ENCODE assay signal across 8 cellular contexts in genomic region chr22:37051629-37052385, GRCh38. TPM values are rescaled to one million over a fixed set of nuclear protein-coding genes. Genes with fewer than 3 reads are reported as not detected.
DNase-seq lines count a peak whose midpoint lies in the region; ATAC-seq and TF ChIP-seq lines count a peak whose summit lies in the region.

Gene KCTD17, plus strand, starts transcription at chr22:37051742. Its CDS starts 19 bp downstream, at chr22:37051761.

- H2AFZ ChIP-seq in SU-DHL-6 (ENCODE audit: low read depth, low read length, severe bottlenecking) = peak within 1 kb of the TSS; percentile 90
- peak within 1 kb of the TSS; percentile 75 for H2AFZ ChIP-seq in parathyroid adenoma

- H3K27me3 ChIP-seq in SU-DHL-6 (ENCODE audit: low read length) (no peaks in the 10 kb centered on the region), parathyroid adenoma (ENCODE audit: control insufficient read depth, insufficient read depth, low read length) (no peaks in the 10 kb centered on the region), thyroid gland (no peaks in the 10 kb centered on the region)

- no peaks in the 10 kb centered on the region for H3K9me3 Mint-ChIP-seq in activated naive CD8-positive, alpha-beta T cell treated with anti-CD3 and anti-CD28 coated beads for 36 hours

- TF ChIP-seq CTCF in SU-DHL-6 (IDR thresholded peaks at IDR 0.05; ENCODE audit: insufficient read depth, low read length, poor library complexity, severe bottlenecking) (no peak), parathyroid adenoma (IDR thresholded peaks at IDR 0.05) (no peak), thyroid gland (IDR thresholded peaks at IDR 0.05) (no peak)

- H3K4me1 ChIP-seq in parathyroid adenoma = no peaks in the 10 kb centered on the region
- peaks cover 8 to 28% of the 10 kb centered on the region in 2 donors for H3K4me1 ChIP-seq in thyroid gland

- peak in 1 of 2 donors; percentile 13 for TF ChIP-seq POLR2A in thyroid gland (IDR thresholded peaks at IDR 0.05)

- H3K9ac ChIP-seq in SU-DHL-6 (ENCODE audit: low read length) = peak within 1 kb of the TSS; percentile 59
- H3K9ac ChIP-seq in parathyroid adenoma = no peak within 1 kb of the TSS

- no peaks in the 10 kb centered on the region for H3K27me3 Mint-ChIP-seq in activated naive CD8-positive, alpha-beta T cell treated with anti-CD3 and anti-CD28 coated beads for 36 hours

- H4K20me1 ChIP-seq in SU-DHL-6 (ENCODE audit: low read depth, low read length) = no peaks in the 10 kb centered on the region

- H3K4me3 Mint-ChIP-seq in activated naive CD8-positive, alpha-beta T cell treated with anti-CD3 and anti-CD28 coated beads for 36 hours = peak within 1 kb of the TSS; percentile 74

- 11 to 12% methylated on average over 16 to 31 of the region's 76 CpGs for WGBS in thyroid gland, 2 donors

- H3K27ac ChIP-seq in SU-DHL-6 (ENCODE audit: low read depth, low read length) = no peak within 1 kb of the TSS
- no peak within 1 kb of the TSS for H3K27ac ChIP-seq in parathyroid adenoma
- no peak within 1 kb of the TSS for H3K27ac ChIP-seq in thyroid gland

- no peaks in the 10 kb centered on the region for H3K9me2 ChIP-seq in SU-DHL-6 (replicated peaks; ENCODE audit: insufficient read depth, low read length)

- H3K79me2 ChIP-seq in SU-DHL-6 (ENCODE audit: insufficient read depth, low read length) (no peaks in the 10 kb centered on the region), parathyroid adenoma (no peaks in the 10 kb centered on the region)

- peak within 1 kb of the TSS; percentile 56 for H3K4me3 ChIP-seq in SU-DHL-6 (ENCODE audit: insufficient read depth, low read length, poor library complexity, severe bottlenecking)
- H3K4me3 ChIP-seq in parathyroid adenoma (ENCODE audit: low read depth, low read length) = peak within 1 kb of the TSS; percentile 58
- H3K4me3 ChIP-seq in thyroid gland (replicated peaks in 1 of 3) = peak within 1 kb of the TSS in 2 of 3 donors; percentile 27 to 53

- peaks cover 11% of the 10 kb centered on the region for H3K4me1 Mint-ChIP-seq in activated naive CD8-positive, alpha-beta T cell treated with anti-CD3 and anti-CD28 coated beads for 36 hours

- H3K36me3 ChIP-seq in SU-DHL-6 (ENCODE audit: low read length) (no peaks in the 10 kb centered on the region), parathyroid adenoma (ENCODE audit: control insufficient read depth, insufficient read depth, low read length) (no peaks in the 10 kb centered on the region), thyroid gland (no peaks in the 10 kb centered on the region)

- peaks cover 1% of the 10 kb centered on the region for H3K36me3 Mint-ChIP-seq in activated naive CD8-positive, alpha-beta T cell treated with anti-CD3 and anti-CD28 coated beads for 36 hours

- intact Hi-C loops in Right ventricle myocardium superior (cut with DNase I) (no loop called here), thyroid gland (cut with DNase I) (loop anchor here (10.0 kb wide), 1 partner anchor 267 kb away; no protein-coding TSS in a partner anchor)

- peak; percentile 87 for ATAC-seq in Right ventricle myocardium superior (ENCODE audit: poor library complexity)

- peak within 1 kb of the TSS; percentile 13 for H3K27ac Mint-ChIP-seq in activated naive CD8-positive, alpha-beta T cell treated with anti-CD3 and anti-CD28 coated beads for 36 hours

- DNase-seq in SIG-M5 treated with dmso at 0.1 percent for 504 hours (lab: John Stamatoyannopoulos, UW; ENCODE audit: unreplicated experiment) = peak; percentile 22
- no peak for DNase-seq in SIG-M5 (lab: John Stamatoyannopoulos, UW)
- peak; percentile 14 for DNase-seq in HS-27A (ENCODE audit: low read depth)
- DNase-seq in activated naive CD8-positive, alpha-beta T cell treated with anti-CD3 and anti-CD28 coated beads for 36 hours = peak; percentile 89
- peak; percentile 87 for DNase-seq in Right ventricle myocardium superior
- peak; percentile 51 for DNase-seq in thyroid gland

- peak within 1 kb of the TSS; percentile 68 for H3K4me2 ChIP-seq in SU-DHL-6 (ENCODE audit: low read depth, low read length, poor library complexity, severe bottlenecking)
- H3K4me2 ChIP-seq in parathyroid adenoma (ENCODE audit: low read length) = peak within 1 kb of the TSS; percentile 92

- H3K9me3 ChIP-seq in SU-DHL-6 (ENCODE audit: insufficient read depth, low read length) = no peaks in the 10 kb centered on the region
- H3K9me3 ChIP-seq in parathyroid adenoma (ENCODE audit: control insufficient read depth, low read length) = no peaks in the 10 kb centered on the region
- H3K9me3 ChIP-seq in thyroid gland = no peaks in the 10 kb centered on the region

- H3F3A ChIP-seq in SU-DHL-6 (ENCODE audit: insufficient read depth) = no peaks in the 10 kb centered on the region

RNA-seq across cellular contexts. Expression of gene KCTD17, which starts in this region (rescaled TPM):
- total RNA-seq in activated naive CD8-positive, alpha-beta T cell treated with anti-CD3 and anti-CD28 coated beads for 36 hours = 10 to 100 TPM; 22.9 to 25.4 TPM
- total RNA-seq in Right ventricle myocardium superior = 8.9 TPM
- total RNA-seq in thyroid gland = 10 to 100 TPM in 2 of 4 donors, 1 to 10 TPM in 2; 6.1 to 18.9 (median 12.6) TPM
